Comparison of ENCODE assay signal across 2 cellular contexts in the genomic region with DNA sequence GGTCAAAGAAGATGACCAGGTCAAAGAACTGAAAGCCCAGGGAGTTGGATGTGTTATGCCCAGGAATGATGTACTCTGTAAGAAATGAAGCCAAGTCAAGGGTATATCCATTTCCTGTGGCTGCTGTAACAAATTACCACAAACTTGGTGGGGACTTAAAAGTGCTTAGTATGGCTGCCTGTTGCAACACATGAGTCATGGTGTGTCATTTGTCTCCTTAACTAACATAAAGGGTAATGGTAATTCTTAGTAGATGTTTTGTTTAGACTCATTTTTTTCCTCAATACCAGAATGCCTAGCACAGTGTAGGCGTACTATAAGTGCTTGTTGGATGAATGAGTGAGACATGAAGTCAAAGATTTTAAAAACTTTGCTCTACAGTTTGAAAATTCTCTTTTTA.
TF ChIP-seq lines count a peak whose summit lies in the region.

No MANE protein-coding gene starts in this region.

TF ChIP-seq in SK-N-SH, 30 proteins besides CTCF, POLR2A, EP300 and RAD21:
- TF ChIP-seq, protein P1, sequence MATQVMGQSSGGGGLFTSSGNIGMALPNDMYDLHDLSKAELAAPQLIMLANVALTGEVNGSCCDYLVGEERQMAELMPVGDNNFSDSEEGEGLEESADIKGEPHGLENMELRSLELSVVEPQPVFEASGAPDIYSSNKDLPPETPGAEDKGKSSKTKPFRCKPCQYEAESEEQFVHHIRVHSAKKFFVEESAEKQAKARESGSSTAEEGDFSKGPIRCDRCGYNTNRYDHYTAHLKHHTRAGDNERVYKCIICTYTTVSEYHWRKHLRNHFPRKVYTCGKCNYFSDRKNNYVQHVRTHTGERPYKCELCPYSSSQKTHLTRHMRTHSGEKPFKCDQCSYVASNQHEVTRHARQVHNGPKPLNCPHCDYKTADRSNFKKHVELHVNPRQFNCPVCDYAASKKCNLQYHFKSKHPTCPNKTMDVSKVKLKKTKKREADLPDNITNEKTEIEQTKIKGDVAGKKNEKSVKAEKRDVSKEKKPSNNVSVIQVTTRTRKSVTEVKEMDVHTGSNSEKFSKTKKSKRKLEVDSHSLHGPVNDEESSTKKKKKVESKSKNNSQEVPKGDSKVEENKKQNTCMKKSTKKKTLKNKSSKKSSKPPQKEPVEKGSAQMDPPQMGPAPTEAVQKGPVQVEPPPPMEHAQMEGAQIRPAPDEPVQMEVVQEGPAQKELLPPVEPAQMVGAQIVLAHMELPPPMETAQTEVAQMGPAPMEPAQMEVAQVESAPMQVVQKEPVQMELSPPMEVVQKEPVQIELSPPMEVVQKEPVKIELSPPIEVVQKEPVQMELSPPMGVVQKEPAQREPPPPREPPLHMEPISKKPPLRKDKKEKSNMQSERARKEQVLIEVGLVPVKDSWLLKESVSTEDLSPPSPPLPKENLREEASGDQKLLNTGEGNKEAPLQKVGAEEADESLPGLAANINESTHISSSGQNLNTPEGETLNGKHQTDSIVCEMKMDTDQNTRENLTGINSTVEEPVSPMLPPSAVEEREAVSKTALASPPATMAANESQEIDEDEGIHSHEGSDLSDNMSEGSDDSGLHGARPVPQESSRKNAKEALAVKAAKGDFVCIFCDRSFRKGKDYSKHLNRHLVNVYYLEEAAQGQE (IDR thresholded peaks at IDR 0.05; ENCODE audit: low read depth, low read length), result no peak
- 0 out of 2 replicates have a peak, but pooled peaks have one; percentile 8 for TF ChIP-seq TCF12 (IDR thresholded peaks at IDR 0.05)
- no peak for TF ChIP-seq TAF1 (IDR thresholded peaks at IDR 0.05; ENCODE audit: borderline replicate concordance, low read depth, low read length)
- TF ChIP-seq RXRA (IDR thresholded peaks at IDR 0.05; ENCODE audit: borderline replicate concordance, low read depth), result no peak
- TF ChIP-seq GATA2 (CRISPR knock-in tag; IDR thresholded peaks at IDR 0.05), result no peak
- no peak for TF ChIP-seq SMC3 (IDR thresholded peaks at IDR 0.05; ENCODE audit: low read depth, low read length)
- no peak for TF ChIP-seq RCOR1 (IDR thresholded peaks at IDR 0.05; ENCODE audit: low read length)
- peak; percentile 61; the same call in 1 of the 2 replicates for TF ChIP-seq FOSL2 (IDR thresholded peaks at IDR 0.05; ENCODE audit: borderline replicate concordance, low read depth)
- TF ChIP-seq RFX5 (IDR thresholded peaks at IDR 0.05; ENCODE audit: low read length), result no peak
- no peak for TF ChIP-seq USF1 (IDR thresholded peaks at IDR 0.05; ENCODE audit: borderline replicate concordance, low read depth)
- TF ChIP-seq JUND (IDR thresholded peaks at IDR 0.05), result peak; percentile 32; the same call in 1 of the 2 replicates

TF ChIP-seq in SK-N-SH treated with all-trans-retinoic acid at 6 μM for 48 hours, 23 proteins besides CTCF, POLR2A, EP300 and RAD21 (continued from another document):
- TF ChIP-seq POU6F1 (CRISPR knock-in tag; IDR thresholded peaks at IDR 0.05; ENCODE audit: borderline replicate concordance, low read depth), result no peak
- TF ChIP-seq ISL1 (CRISPR knock-in tag; IDR thresholded peaks at IDR 0.05), result no peak
- TF ChIP-seq ESRRG (CRISPR knock-in tag; IDR thresholded peaks at IDR 0.05), result no peak
- TF ChIP-seq, protein P2, sequence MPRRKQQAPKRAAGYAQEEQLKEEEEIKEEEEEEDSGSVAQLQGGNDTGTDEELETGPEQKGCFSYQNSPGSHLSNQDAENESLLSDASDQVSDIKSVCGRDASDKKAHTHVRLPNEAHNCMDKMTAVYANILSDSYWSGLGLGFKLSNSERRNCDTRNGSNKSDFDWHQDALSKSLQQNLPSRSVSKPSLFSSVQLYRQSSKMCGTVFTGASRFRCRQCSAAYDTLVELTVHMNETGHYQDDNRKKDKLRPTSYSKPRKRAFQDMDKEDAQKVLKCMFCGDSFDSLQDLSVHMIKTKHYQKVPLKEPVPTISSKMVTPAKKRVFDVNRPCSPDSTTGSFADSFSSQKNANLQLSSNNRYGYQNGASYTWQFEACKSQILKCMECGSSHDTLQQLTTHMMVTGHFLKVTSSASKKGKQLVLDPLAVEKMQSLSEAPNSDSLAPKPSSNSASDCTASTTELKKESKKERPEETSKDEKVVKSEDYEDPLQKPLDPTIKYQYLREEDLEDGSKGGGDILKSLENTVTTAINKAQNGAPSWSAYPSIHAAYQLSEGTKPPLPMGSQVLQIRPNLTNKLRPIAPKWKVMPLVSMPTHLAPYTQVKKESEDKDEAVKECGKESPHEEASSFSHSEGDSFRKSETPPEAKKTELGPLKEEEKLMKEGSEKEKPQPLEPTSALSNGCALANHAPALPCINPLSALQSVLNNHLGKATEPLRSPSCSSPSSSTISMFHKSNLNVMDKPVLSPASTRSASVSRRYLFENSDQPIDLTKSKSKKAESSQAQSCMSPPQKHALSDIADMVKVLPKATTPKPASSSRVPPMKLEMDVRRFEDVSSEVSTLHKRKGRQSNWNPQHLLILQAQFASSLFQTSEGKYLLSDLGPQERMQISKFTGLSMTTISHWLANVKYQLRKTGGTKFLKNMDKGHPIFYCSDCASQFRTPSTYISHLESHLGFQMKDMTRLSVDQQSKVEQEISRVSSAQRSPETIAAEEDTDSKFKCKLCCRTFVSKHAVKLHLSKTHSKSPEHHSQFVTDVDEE (CRISPR knock-in tag; IDR thresholded peaks at IDR 0.05), result no peak
- TF ChIP-seq SNAI2 (CRISPR knock-in tag; IDR thresholded peaks at IDR 0.05), result no peak
- TF ChIP-seq RARB (CRISPR knock-in tag; IDR thresholded peaks at IDR 0.05), result no peak
- no peak for TF ChIP-seq ZFP3 (CRISPR knock-in tag; IDR thresholded peaks at IDR 0.05)
- no peak for TF ChIP-seq OSR1 (CRISPR knock-in tag; IDR thresholded peaks at IDR 0.05)
TF ChIP-seq in SK-N-SH treated with all-trans-retinoic acid at 6 μM for 48 hours: peak in this region for 0.
